ENCODE assay signal across 1 cellular context in the genomic region with DNA sequence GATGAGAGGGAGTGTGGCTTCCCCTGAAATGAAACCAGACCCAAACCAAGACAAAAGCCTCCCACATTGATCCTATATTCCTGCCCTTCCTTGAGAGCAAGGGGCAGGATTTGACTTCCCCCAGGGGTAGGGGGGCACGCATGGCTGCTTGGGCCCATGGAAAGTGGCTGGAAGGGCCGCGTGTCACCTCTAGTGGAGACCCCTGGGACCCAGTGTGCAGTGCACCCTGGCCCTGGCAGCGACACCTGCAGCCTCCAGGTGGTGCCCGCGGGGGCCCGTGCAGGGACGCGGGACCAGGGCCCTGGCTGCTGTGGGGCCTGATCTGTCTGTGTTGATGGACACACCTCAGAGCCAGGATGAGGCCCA.
TF ChIP-seq lines count a peak whose summit lies in the region.

No MANE protein-coding gene starts in this region.

TF ChIP-seq in HepG2, 621 proteins besides CTCF, POLR2A, EP300 and RAD21 (continued from another document and continues in another):
- peak; percentile 2; the same call in 1 of the 2 replicates for TF ChIP-seq ZBTB4 (CRISPR knock-in tag; IDR thresholded peaks at IDR 0.05; ENCODE audit: borderline replicate concordance)
- TF ChIP-seq ZNF446 (CRISPR knock-in tag; IDR thresholded peaks at IDR 0.05): peak; percentile 25; the same call in 1 of the 2 replicates
- TF ChIP-seq ZNF496 (CRISPR knock-in tag; IDR thresholded peaks at IDR 0.05; ENCODE audit: insufficient replicate concordance): no peak
- peak; percentile 23; the same call in 1 of the 2 replicates for TF ChIP-seq KDM2A (CRISPR knock-in tag; IDR thresholded peaks at IDR 0.05; ENCODE audit: borderline replicate concordance, low read depth)
- TF ChIP-seq ZBTB7A (CRISPR knock-in tag; IDR thresholded peaks at IDR 0.05): peak; percentile 93
- peak; percentile 57; the same call in 1 of the 2 replicates for TF ChIP-seq ZNF326 (CRISPR knock-in tag; IDR thresholded peaks at IDR 0.05; ENCODE audit: borderline replicate concordance)
- TF ChIP-seq HMG20A (CRISPR knock-in tag; IDR thresholded peaks at IDR 0.05; ENCODE audit: borderline replicate concordance): no peak; the same call in 1 of the 2 replicates
- TF ChIP-seq, protein P1, sequence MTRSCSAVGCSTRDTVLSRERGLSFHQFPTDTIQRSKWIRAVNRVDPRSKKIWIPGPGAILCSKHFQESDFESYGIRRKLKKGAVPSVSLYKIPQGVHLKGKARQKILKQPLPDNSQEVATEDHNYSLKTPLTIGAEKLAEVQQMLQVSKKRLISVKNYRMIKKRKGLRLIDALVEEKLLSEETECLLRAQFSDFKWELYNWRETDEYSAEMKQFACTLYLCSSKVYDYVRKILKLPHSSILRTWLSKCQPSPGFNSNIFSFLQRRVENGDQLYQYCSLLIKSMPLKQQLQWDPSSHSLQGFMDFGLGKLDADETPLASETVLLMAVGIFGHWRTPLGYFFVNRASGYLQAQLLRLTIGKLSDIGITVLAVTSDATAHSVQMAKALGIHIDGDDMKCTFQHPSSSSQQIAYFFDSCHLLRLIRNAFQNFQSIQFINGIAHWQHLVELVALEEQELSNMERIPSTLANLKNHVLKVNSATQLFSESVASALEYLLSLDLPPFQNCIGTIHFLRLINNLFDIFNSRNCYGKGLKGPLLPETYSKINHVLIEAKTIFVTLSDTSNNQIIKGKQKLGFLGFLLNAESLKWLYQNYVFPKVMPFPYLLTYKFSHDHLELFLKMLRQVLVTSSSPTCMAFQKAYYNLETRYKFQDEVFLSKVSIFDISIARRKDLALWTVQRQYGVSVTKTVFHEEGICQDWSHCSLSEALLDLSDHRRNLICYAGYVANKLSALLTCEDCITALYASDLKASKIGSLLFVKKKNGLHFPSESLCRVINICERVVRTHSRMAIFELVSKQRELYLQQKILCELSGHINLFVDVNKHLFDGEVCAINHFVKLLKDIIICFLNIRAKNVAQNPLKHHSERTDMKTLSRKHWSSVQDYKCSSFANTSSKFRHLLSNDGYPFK (CRISPR knock-in tag; IDR thresholded peaks at IDR 0.05; ENCODE audit: borderline replicate concordance): no peak
- TF ChIP-seq ZMYM3 (CRISPR knock-in tag; IDR thresholded peaks at IDR 0.05): peak; percentile 7; the same call in 1 of the 2 replicates
- TF ChIP-seq ZNF124 (CRISPR knock-in tag; IDR thresholded peaks at IDR 0.05): 0 out of 2 replicates have a peak, but pooled peaks have one; percentile 13
- no peak for TF ChIP-seq NR2F6 (IDR thresholded peaks at IDR 0.05)
- TF ChIP-seq NR2F6 (CRISPR knock-in tag; IDR thresholded peaks at IDR 0.05): peak; percentile 54; the same call in 1 of the 2 replicates
- TF ChIP-seq NONO (IDR thresholded peaks at IDR 0.05): no peak
- no peak for TF ChIP-seq NONO (CRISPR knock-in tag; conservative IDR thresholded peaks at IDR 0.05)
- peak; percentile 50 for TF ChIP-seq XRCC5 (optimal IDR thresholded peaks at IDR 0.05; ENCODE audit: low read length)
- TF ChIP-seq ZNF709 (CRISPR knock-in tag; IDR thresholded peaks at IDR 0.05): no peak
- no peak for TF ChIP-seq SNAI1 (CRISPR knock-in tag; IDR thresholded peaks at IDR 0.05; ENCODE audit: borderline replicate concordance)
- TF ChIP-seq NR2F2 (IDR thresholded peaks at IDR 0.05; ENCODE audit: borderline replicate concordance, low read depth): no peak
- peak; percentile 27; the same call in 1 of the 2 replicates for TF ChIP-seq ZNF782 (CRISPR knock-in tag; IDR thresholded peaks at IDR 0.05; ENCODE audit: borderline replicate concordance)
- TF ChIP-seq ATF7 (IDR thresholded peaks at IDR 0.05): no peak
- TF ChIP-seq ATF7 (CRISPR knock-in tag; IDR thresholded peaks at IDR 0.05): no peak
- peak in 1 of 2 experiments; percentile 12; a peak in 1 of 4 replicates for TF ChIP-seq KLF16 (CRISPR knock-in tag; IDR thresholded peaks at IDR 0.05)
- TF ChIP-seq MED8 (CRISPR knock-in tag; IDR thresholded peaks at IDR 0.05; ENCODE audit: insufficient replicate concordance): peak; percentile 1
- no peak for TF ChIP-seq GATA4 (IDR thresholded peaks at IDR 0.05; ENCODE audit: borderline replicate concordance, low read depth)
- 0 out of 2 replicates have a peak, but pooled peaks have one; percentile 44 for TF ChIP-seq POGZ (CRISPR knock-in tag; IDR thresholded peaks at IDR 0.05)
- TF ChIP-seq TOPORS (CRISPR knock-in tag; IDR thresholded peaks at IDR 0.05): peak; percentile 12; the same call in 1 of the 2 replicates
- TF ChIP-seq NFYC (CRISPR knock-in tag; IDR thresholded peaks at IDR 0.05): no peak
- 0 out of 2 replicates have a peak, but pooled peaks have one; percentile 1 for TF ChIP-seq TSC22D2 (CRISPR knock-in tag; IDR thresholded peaks at IDR 0.05; ENCODE audit: borderline replicate concordance)
- TF ChIP-seq, protein P2, sequence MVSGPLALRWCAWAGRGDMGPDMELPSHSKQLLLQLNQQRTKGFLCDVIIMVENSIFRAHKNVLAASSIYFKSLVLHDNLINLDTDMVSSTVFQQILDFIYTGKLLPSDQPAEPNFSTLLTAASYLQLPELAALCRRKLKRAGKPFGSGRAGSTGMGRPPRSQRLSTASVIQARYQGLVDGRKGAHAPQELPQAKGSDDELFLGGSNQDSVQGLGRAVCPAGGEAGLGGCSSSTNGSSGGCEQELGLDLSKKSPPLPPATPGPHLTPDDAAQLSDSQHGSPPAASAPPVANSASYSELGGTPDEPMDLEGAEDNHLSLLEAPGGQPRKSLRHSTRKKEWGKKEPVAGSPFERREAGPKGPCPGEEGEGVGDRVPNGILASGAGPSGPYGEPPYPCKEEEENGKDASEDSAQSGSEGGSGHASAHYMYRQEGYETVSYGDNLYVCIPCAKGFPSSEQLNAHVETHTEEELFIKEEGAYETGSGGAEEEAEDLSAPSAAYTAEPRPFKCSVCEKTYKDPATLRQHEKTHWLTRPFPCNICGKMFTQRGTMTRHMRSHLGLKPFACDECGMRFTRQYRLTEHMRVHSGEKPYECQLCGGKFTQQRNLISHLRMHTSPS (CRISPR knock-in tag; IDR thresholded peaks at IDR 0.05; ENCODE audit: low read depth): 0 out of 2 replicates have a peak, but pooled peaks have one; percentile 24
- 0 out of 2 replicates have a peak, but pooled peaks have one; percentile 10 for TF ChIP-seq SMAD3 (CRISPR knock-in tag; IDR thresholded peaks at IDR 0.05)
- TF ChIP-seq HMG20B (CRISPR knock-in tag; conservative IDR thresholded peaks at IDR 0.05): peak; percentile 65; the same call in 1 of the 2 replicates
- no peak for TF ChIP-seq MED1 (CRISPR knock-in tag; IDR thresholded peaks at IDR 0.05)
- TF ChIP-seq ZNF615 (CRISPR knock-in tag; IDR thresholded peaks at IDR 0.05; ENCODE audit: borderline replicate concordance): 0 out of 2 replicates have a peak, but pooled peaks have one; percentile 51
- TF ChIP-seq NFIC (IDR thresholded peaks at IDR 0.05; ENCODE audit: low read length): no peak
- no peak for TF ChIP-seq FOXK1 (CRISPR knock-in tag; IDR thresholded peaks at IDR 0.05; ENCODE audit: borderline replicate concordance, low read depth)
- no peak for TF ChIP-seq ZFP90 (CRISPR knock-in tag; IDR thresholded peaks at IDR 0.05; ENCODE audit: borderline replicate concordance)
- TF ChIP-seq, protein P3, sequence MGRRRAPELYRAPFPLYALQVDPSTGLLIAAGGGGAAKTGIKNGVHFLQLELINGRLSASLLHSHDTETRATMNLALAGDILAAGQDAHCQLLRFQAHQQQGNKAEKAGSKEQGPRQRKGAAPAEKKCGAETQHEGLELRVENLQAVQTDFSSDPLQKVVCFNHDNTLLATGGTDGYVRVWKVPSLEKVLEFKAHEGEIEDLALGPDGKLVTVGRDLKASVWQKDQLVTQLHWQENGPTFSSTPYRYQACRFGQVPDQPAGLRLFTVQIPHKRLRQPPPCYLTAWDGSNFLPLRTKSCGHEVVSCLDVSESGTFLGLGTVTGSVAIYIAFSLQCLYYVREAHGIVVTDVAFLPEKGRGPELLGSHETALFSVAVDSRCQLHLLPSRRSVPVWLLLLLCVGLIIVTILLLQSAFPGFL (CRISPR knock-in tag; IDR thresholded peaks at IDR 0.05): no peak
- TF ChIP-seq, protein P4, sequence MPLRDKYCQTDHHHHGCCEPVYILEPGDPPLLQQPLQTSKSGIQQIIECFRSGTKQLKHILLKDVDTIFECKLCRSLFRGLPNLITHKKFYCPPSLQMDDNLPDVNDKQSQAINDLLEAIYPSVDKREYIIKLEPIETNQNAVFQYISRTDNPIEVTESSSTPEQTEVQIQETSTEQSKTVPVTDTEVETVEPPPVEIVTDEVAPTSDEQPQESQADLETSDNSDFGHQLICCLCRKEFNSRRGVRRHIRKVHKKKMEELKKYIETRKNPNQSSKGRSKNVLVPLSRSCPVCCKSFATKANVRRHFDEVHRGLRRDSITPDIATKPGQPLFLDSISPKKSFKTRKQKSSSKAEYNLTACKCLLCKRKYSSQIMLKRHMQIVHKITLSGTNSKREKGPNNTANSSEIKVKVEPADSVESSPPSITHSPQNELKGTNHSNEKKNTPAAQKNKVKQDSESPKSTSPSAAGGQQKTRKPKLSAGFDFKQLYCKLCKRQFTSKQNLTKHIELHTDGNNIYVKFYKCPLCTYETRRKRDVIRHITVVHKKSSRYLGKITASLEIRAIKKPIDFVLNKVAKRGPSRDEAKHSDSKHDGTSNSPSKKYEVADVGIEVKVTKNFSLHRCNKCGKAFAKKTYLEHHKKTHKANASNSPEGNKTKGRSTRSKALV (CRISPR knock-in tag; IDR thresholded peaks at IDR 0.05): no peak
- TF ChIP-seq, protein P5, sequence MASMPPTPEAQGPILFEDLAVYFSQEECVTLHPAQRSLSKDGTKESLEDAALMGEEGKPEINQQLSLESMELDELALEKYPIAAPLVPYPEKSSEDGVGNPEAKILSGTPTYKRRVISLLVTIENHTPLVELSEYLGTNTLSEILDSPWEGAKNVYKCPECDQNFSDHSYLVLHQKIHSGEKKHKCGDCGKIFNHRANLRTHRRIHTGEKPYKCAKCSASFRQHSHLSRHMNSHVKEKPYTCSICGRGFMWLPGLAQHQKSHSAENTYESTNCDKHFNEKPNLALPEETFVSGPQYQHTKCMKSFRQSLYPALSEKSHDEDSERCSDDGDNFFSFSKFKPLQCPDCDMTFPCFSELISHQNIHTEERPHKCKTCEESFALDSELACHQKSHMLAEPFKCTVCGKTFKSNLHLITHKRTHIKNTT (CRISPR knock-in tag; IDR thresholded peaks at IDR 0.05): no peak
- TF ChIP-seq, protein P6, sequence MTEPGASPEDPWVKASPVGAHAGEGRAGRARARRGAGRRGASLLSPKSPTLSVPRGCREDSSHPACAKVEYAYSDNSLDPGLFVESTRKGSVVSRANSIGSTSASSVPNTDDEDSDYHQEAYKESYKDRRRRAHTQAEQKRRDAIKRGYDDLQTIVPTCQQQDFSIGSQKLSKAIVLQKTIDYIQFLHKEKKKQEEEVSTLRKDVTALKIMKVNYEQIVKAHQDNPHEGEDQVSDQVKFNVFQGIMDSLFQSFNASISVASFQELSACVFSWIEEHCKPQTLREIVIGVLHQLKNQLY (CRISPR knock-in tag; IDR thresholded peaks at IDR 0.05): no peak
- TF ChIP-seq ZNF142 (CRISPR knock-in tag; IDR thresholded peaks at IDR 0.05): no peak
- no peak for TF ChIP-seq GATAD1 (CRISPR knock-in tag; IDR thresholded peaks at IDR 0.05)
- TF ChIP-seq ZNF556 (CRISPR knock-in tag; IDR thresholded peaks at IDR 0.05; ENCODE audit: borderline replicate concordance): peak; percentile 86; the same call in 1 of the 2 replicates
